1 cellular context compared by ENCODE assay signal in the genomic region with DNA sequence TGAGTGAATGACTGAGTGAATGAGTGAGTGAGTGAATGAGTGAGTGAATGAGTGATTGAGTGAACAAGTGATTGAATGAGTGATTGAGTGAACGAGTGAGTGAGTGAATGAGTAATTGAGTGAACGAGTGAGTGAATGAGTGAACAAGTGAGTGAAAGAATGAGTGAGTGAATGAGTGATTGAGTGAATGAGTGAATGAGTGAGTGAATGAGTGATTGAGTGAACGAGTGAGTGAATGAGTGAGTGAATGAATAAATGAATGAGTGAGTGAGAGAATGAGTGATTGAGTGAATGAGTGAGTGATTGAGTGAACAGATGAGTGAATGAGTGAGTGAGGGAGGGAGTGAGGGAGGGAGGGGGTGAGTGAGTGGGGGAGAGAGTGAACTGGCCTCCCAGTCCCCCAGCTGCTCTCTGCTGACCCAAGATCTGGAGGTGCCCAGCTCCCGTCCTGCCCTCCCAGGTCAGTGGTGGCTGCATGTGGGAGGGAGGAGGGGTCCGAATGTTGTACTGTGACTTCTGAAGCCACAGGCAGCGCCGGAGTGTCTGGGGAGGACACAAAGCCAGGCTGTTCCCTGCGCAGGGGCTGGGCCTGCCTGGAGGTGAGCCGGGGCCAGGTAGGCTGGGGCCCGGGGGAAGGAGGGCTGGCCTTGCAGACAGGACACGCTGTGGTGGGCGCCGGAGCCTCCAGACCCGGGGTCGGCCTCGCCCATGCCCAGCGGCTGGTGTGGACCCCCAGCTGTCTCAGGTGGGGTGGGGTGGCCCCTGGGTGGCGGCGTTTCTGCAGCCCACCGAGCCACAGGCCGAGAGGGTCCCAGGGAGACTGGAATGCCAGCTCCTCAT.
TF ChIP-seq lines count a peak whose summit lies in the region.

No MANE protein-coding gene starts in this region.

TF ChIP-seq in HepG2, 621 proteins besides CTCF, POLR2A, EP300 and RAD21 (continued from another document):
- TF ChIP-seq, protein P1, sequence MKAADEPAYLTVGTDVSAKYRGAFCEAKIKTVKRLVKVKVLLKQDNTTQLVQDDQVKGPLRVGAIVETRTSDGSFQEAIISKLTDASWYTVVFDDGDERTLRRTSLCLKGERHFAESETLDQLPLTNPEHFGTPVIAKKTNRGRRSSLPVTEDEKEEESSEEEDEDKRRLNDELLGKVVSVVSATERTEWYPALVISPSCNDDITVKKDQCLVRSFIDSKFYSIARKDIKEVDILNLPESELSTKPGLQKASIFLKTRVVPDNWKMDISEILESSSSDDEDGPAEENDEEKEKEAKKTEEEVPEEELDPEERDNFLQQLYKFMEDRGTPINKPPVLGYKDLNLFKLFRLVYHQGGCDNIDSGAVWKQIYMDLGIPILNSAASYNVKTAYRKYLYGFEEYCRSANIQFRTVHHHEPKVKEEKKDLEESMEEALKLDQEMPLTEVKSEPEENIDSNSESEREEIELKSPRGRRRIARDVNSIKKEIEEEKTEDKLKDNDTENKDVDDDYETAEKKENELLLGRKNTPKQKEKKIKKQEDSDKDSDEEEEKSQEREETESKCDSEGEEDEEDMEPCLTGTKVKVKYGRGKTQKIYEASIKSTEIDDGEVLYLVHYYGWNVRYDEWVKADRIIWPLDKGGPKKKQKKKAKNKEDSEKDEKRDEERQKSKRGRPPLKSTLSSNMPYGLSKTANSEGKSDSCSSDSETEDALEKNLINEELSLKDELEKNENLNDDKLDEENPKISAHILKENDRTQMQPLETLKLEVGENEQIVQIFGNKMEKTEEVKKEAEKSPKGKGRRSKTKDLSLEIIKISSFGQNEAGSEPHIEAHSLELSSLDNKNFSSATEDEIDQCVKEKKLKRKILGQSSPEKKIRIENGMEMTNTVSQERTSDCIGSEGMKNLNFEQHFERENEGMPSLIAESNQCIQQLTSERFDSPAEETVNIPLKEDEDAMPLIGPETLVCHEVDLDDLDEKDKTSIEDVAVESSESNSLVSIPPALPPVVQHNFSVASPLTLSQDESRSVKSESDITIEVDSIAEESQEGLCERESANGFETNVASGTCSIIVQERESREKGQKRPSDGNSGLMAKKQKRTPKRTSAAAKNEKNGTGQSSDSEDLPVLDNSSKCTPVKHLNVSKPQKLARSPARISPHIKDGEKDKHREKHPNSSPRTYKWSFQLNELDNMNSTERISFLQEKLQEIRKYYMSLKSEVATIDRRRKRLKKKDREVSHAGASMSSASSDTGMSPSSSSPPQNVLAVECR (CRISPR knock-in tag; IDR thresholded peaks at IDR 0.05; ENCODE audit: borderline replicate concordance): peak; percentile 31; the same call in 1 of the 2 replicates
- TF ChIP-seq, protein P2, sequence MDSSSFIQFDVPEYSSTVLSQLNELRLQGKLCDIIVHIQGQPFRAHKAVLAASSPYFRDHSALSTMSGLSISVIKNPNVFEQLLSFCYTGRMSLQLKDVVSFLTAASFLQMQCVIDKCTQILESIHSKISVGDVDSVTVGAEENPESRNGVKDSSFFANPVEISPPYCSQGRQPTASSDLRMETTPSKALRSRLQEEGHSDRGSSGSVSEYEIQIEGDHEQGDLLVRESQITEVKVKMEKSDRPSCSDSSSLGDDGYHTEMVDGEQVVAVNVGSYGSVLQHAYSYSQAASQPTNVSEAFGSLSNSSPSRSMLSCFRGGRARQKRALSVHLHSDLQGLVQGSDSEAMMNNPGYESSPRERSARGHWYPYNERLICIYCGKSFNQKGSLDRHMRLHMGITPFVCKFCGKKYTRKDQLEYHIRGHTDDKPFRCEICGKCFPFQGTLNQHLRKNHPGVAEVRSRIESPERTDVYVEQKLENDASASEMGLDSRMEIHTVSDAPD (CRISPR knock-in tag; IDR thresholded peaks at IDR 0.05): 0 out of 2 replicates have a peak, but pooled peaks have one; percentile 12
- TF ChIP-seq ZNF772 (CRISPR knock-in tag; IDR thresholded peaks at IDR 0.05) (0 out of 2 replicates have a peak, but pooled peaks have one; percentile 41), ADNP (CRISPR knock-in tag; IDR thresholded peaks at IDR 0.05) (no peak), ZNF33B (CRISPR knock-in tag; IDR thresholded peaks at IDR 0.05) (no peak), ZKSCAN8 (CRISPR knock-in tag; IDR thresholded peaks at IDR 0.05; ENCODE audit: borderline replicate concordance) (no peak), ZNF775 (CRISPR knock-in tag; IDR thresholded peaks at IDR 0.05; ENCODE audit: borderline replicate concordance) (no peak), MED1 (CRISPR knock-in tag; IDR thresholded peaks at IDR 0.05) (peak; percentile 76), KDM1A (CRISPR knock-in tag; IDR thresholded peaks at IDR 0.05) (no peak), SRSF9 (IDR thresholded peaks at IDR 0.05; ENCODE audit: borderline replicate concordance, insufficient read depth, low read depth, low read length, poor library complexity, severe bottlenecking) (no peak), ZNF644 (CRISPR knock-in tag; IDR thresholded peaks at IDR 0.05; ENCODE audit: low read depth) (no peak), MATR3 (CRISPR knock-in tag; IDR thresholded peaks at IDR 0.05) (no peak)
- TF ChIP-seq, protein P3, sequence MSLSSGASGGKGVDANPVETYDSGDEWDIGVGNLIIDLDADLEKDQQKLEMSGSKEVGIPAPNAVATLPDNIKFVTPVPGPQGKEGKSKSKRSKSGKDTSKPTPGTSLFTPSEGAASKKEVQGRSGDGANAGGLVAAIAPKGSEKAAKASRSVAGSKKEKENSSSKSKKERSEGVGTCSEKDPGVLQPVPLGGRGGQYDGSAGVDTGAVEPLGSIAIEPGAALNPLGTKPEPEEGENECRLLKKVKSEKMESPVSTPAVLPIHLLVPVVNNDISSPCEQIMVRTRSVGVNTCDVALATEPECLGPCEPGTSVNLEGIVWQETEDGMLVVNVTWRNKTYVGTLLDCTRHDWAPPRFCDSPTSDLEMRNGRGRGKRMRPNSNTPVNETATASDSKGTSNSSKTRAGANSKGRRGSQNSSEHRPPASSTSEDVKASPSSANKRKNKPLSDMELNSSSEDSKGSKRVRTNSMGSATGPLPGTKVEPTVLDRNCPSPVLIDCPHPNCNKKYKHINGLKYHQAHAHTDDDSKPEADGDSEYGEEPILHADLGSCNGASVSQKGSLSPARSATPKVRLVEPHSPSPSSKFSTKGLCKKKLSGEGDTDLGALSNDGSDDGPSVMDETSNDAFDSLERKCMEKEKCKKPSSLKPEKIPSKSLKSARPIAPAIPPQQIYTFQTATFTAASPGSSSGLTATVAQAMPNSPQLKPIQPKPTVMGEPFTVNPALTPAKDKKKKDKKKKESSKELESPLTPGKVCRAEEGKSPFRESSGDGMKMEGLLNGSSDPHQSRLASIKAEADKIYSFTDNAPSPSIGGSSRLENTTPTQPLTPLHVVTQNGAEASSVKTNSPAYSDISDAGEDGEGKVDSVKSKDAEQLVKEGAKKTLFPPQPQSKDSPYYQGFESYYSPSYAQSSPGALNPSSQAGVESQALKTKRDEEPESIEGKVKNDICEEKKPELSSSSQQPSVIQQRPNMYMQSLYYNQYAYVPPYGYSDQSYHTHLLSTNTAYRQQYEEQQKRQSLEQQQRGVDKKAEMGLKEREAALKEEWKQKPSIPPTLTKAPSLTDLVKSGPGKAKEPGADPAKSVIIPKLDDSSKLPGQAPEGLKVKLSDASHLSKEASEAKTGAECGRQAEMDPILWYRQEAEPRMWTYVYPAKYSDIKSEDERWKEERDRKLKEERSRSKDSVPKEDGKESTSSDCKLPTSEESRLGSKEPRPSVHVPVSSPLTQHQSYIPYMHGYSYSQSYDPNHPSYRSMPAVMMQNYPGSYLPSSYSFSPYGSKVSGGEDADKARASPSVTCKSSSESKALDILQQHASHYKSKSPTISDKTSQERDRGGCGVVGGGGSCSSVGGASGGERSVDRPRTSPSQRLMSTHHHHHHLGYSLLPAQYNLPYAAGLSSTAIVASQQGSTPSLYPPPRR (CRISPR knock-in tag; IDR thresholded peaks at IDR 0.05; ENCODE audit: borderline replicate concordance): peak; percentile 63; the same call in 1 of the 2 replicates
